In genomic region chr1:149849947-149850360, GRCh38 we compare ENCODE assay signal across 8 cellular contexts. TPM values are rescaled to one million over a fixed set of nuclear protein-coding genes. Genes with fewer than 3 reads are reported as not detected.
DNase-seq lines count a peak whose midpoint lies in the region; ATAC-seq lines count a peak whose summit lies in the region.

No MANE protein-coding gene starts in this region.

- H3K36me3 Mint-ChIP-seq in stimulated activated naive CD8-positive, alpha-beta T cell treated with anti-CD3 and anti-CD28 coated beads, Interleukin-15, Interleukin-2, amounts not matched to agents 100 ng/mL and 50 ng/mL, for 24 hours (ENCODE audit: low read depth): peaks cover 31% of the 10 kb centered on the region
- peaks cover 7% of the 10 kb centered on the region for H3K36me3 Mint-ChIP-seq in activated naive CD8-positive, alpha-beta T cell
- peaks cover 0 to 8% (median 0%) of the 10 kb centered on the region in 3 donors for H3K36me3 Mint-ChIP-seq in immature natural killer cell

- peak overlapping the region; percentile 93 for H3K27ac Mint-ChIP-seq in stimulated activated naive CD8-positive, alpha-beta T cell treated with anti-CD3 and anti-CD28 coated beads, Interleukin-15, Interleukin-2, amounts not matched to agents 100 ng/mL and 50 ng/mL, for 24 hours
- H3K27ac Mint-ChIP-seq in activated naive CD8-positive, alpha-beta T cell: peak overlapping the region; percentile 92
- peak overlapping the region; percentile 79 to 95 (median 92) for H3K27ac Mint-ChIP-seq in immature natural killer cell
- peak overlapping the region; percentile 96 to 97 for H3K27ac Mint-ChIP-seq in stimulated activated naive CD8-positive, alpha-beta T cell treated with anti-CD3 and anti-CD28 coated beads, Interleukin-15, amount 100 ng/mL, for 72 hours

- no peaks in the 10 kb centered on the region for H3K27me3 Mint-ChIP-seq in stimulated activated naive CD8-positive, alpha-beta T cell treated with anti-CD3 and anti-CD28 coated beads, Interleukin-15, Interleukin-2, amounts not matched to agents 100 ng/mL and 50 ng/mL, for 24 hours
- no peaks in the 10 kb centered on the region for H3K27me3 Mint-ChIP-seq in activated naive CD8-positive, alpha-beta T cell
- peaks cover 2 to 3% (median 3%) of the 10 kb centered on the region in 3 donors for H3K27me3 Mint-ChIP-seq in immature natural killer cell (ENCODE audit: low read depth in 3 of 3)
- H3K27me3 Mint-ChIP-seq in stimulated activated naive CD8-positive, alpha-beta T cell treated with anti-CD3 and anti-CD28 coated beads, Interleukin-15, amount 100 ng/mL, for 72 hours: no peaks in the 10 kb centered on the region

- peak overlapping the region; percentile 92 for H3K4me3 Mint-ChIP-seq in stimulated activated naive CD8-positive, alpha-beta T cell treated with anti-CD3 and anti-CD28 coated beads, Interleukin-15, Interleukin-2, amounts not matched to agents 100 ng/mL and 50 ng/mL, for 24 hours
- H3K4me3 Mint-ChIP-seq in activated naive CD8-positive, alpha-beta T cell: peak overlapping the region; percentile 88
- H3K4me3 Mint-ChIP-seq in immature natural killer cell: peak overlapping the region; percentile 87 to 96 (median 92)
- H3K4me3 Mint-ChIP-seq in stimulated activated naive CD8-positive, alpha-beta T cell treated with anti-CD3 and anti-CD28 coated beads, Interleukin-15, amount 100 ng/mL, for 72 hours: peak overlapping the region; percentile 83 to 93

- ATAC-seq in stimulated activated naive CD8-positive, alpha-beta T cell treated with anti-CD3 and anti-CD28 coated beads, Interleukin-15, Interleukin-2, amounts not matched to agents 100 U/mL and 50 U/mL, for 24 hours: no peak
- ATAC-seq in stimulated activated naive CD8-positive, alpha-beta T cell treated with anti-CD3 and anti-CD28 coated beads, Interleukin-15, amount 100 ng/mL, for 72 hours: no peak
- ATAC-seq in HG03135 (IDR thresholded peaks at IDR 0.05; ENCODE audit: unreplicated experiment): no peak
- no peak for ATAC-seq in HG03159 (IDR thresholded peaks at IDR 0.05; ENCODE audit: unreplicated experiment)
- no peak for ATAC-seq in HG02973 (IDR thresholded peaks at IDR 0.05; ENCODE audit: unreplicated experiment)

- no peaks in the 10 kb centered on the region for H3K9me3 Mint-ChIP-seq in stimulated activated naive CD8-positive, alpha-beta T cell treated with anti-CD3 and anti-CD28 coated beads, Interleukin-15, Interleukin-2, amounts not matched to agents 100 ng/mL and 50 ng/mL, for 24 hours
- H3K9me3 Mint-ChIP-seq in activated naive CD8-positive, alpha-beta T cell (ENCODE audit: low read depth): no peaks in the 10 kb centered on the region
- H3K9me3 Mint-ChIP-seq in immature natural killer cell: no peaks in the 10 kb centered on the region
- H3K9me3 Mint-ChIP-seq in stimulated activated naive CD8-positive, alpha-beta T cell treated with anti-CD3 and anti-CD28 coated beads, Interleukin-15, amount 100 ng/mL, for 72 hours: no peaks in the 10 kb centered on the region

- H3K4me1 Mint-ChIP-seq in stimulated activated naive CD8-positive, alpha-beta T cell treated with anti-CD3 and anti-CD28 coated beads, Interleukin-15, Interleukin-2, amounts not matched to agents 100 ng/mL and 50 ng/mL, for 24 hours (ENCODE audit: low read depth): peaks cover 50% of the 10 kb centered on the region
- H3K4me1 Mint-ChIP-seq in activated naive CD8-positive, alpha-beta T cell (ENCODE audit: low read depth): peaks cover 47% of the 10 kb centered on the region
- peaks cover 43 to 52% of the 10 kb centered on the region in 2 donors for H3K4me1 Mint-ChIP-seq in immature natural killer cell
- H3K4me1 Mint-ChIP-seq in stimulated activated naive CD8-positive, alpha-beta T cell treated with anti-CD3 and anti-CD28 coated beads, Interleukin-15, amount 100 ng/mL, for 72 hours: peaks cover 49% of the 10 kb centered on the region

- DNase-seq in stimulated activated naive CD8-positive, alpha-beta T cell treated with anti-CD3 and anti-CD28 coated beads, Interleukin-15, Interleukin-2, amounts not matched to agents 100 U/mL and 50 U/mL, for 24 hours: no peak
- no peak for DNase-seq in immature natural killer cell
- DNase-seq in stimulated activated naive CD8-positive, alpha-beta T cell treated with anti-CD3 and anti-CD28 coated beads, Interleukin-15, amount 100 ng/mL, for 72 hours: peak in 1 of 2 donors; percentile 16

RNA-seq across cellular contexts. Expression of gene BOLA1, which starts 49.4 kb away (rescaled TPM):
- 10 to 100 TPM; 12.6 to 35.2 (median 30.4) TPM for polyA plus RNA-seq in immature natural killer cell
